In the genomic region with DNA sequence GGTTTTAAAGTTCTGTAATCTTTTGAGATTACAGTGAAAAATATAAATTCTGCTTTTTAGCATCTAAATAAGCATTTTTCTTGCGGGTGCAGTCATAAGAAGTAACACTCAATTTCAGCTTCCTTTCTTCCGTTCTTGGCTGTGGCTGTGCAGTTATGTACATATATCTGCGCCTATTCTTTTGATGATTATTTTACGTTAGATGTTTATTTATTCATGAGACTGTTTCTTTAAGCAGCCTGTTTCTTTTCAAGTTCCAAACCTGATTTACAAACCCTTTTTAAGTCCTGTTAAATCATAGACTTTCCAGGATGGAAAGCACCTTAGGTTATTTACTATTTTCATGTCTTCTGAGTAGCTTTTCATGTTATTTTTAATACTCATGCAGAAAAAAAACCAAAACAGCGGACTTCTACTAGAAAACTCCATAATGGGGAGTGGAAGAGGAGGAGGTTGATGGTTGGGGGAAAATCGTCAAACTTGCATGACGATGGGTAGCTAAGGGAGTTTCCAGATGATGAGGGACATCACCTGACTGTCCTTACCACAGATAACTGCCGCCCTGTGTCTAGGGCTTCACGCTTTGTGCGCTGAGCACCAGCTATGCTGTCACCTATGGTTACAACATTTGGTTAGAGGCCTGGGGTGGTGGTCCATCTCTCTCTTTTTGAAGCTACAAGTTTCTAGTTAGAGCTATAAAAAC, we compare ENCODE assay signal across 8 cellular contexts. TPM values are rescaled to one million over a fixed set of nuclear protein-coding genes. Genes with fewer than 3 reads are reported as not detected.
A peak's percentile ranks its signal among the peaks of the same experiment; 100 is the strongest.
DNase-seq lines count a peak whose midpoint lies in the region; ATAC-seq and TF ChIP-seq lines count a peak whose summit lies in the region.

No MANE protein-coding gene starts in this region.

- H3K27me3 ChIP-seq in suprapubic skin, result no peaks in the 10 kb centered on the region

- peak overlapping the region; percentile 91 for H3K27ac Mint-ChIP-seq in activated naive CD8-positive, alpha-beta T cell treated with anti-CD3 and anti-CD28 coated beads, Interleukin-2, amount 10 ng/mL, durations not matched to agents 7 days and 5 days
- peak overlapping the region; percentile 84 for H3K27ac Mint-ChIP-seq in stimulated activated naive CD8-positive, alpha-beta T cell treated with anti-CD3 and anti-CD28 coated beads, Interleukin-15, Interleukin-2, amounts not matched to agents 100 ng/mL and 50 ng/mL, for 24 hours

- no peaks in the 10 kb centered on the region for H3K9me3 ChIP-seq in suprapubic skin

- H3K27ac ChIP-seq in suprapubic skin, result no peak overlapping the region

- peak; percentile 44 for DNase-seq in CD1c-positive myeloid dendritic cell (ENCODE audit: extremely low spot score)
- peak; percentile 99 for DNase-seq in NAMALWA (ENCODE audit: low spot score)
- DNase-seq in activated naive CD8-positive, alpha-beta T cell treated with anti-CD3 and anti-CD28 coated beads, Interleukin-2, amount 10 ng/mL, durations not matched to agents 7 days and 5 days, result no peak
- DNase-seq in suprapubic skin (ENCODE audit: low spot score in 2 of 2), result no peak
- no peak for DNase-seq in HK-2 (ENCODE audit: unreplicated experiment)

- peaks cover 49% of the 10 kb centered on the region for H3K4me1 ChIP-seq in suprapubic skin

- H3K27me3 Mint-ChIP-seq in activated naive CD8-positive, alpha-beta T cell treated with anti-CD3 and anti-CD28 coated beads, Interleukin-2, amount 10 ng/mL, durations not matched to agents 7 days and 5 days, result no peaks in the 10 kb centered on the region
- H3K27me3 Mint-ChIP-seq in stimulated activated naive CD8-positive, alpha-beta T cell treated with anti-CD3 and anti-CD28 coated beads, Interleukin-15, Interleukin-2, amounts not matched to agents 100 ng/mL and 50 ng/mL, for 24 hours, result no peaks in the 10 kb centered on the region

- H3K4me3 Mint-ChIP-seq in activated naive CD8-positive, alpha-beta T cell treated with anti-CD3 and anti-CD28 coated beads, Interleukin-2, amount 10 ng/mL, durations not matched to agents 7 days and 5 days, result peak overlapping the region; percentile 97
- H3K4me3 Mint-ChIP-seq in stimulated activated naive CD8-positive, alpha-beta T cell treated with anti-CD3 and anti-CD28 coated beads, Interleukin-15, Interleukin-2, amounts not matched to agents 100 ng/mL and 50 ng/mL, for 24 hours, result peak overlapping the region; percentile 100

- no peak overlapping the region for H3K4me3 ChIP-seq in suprapubic skin

- ATAC-seq in GM21423 (IDR thresholded peaks at IDR 0.05; ENCODE audit: unreplicated experiment) (peak; percentile 84), SK-N-SH treated with all-trans-retinoic acid at 6 μM for 48 hours (no peak)
- ATAC-seq in activated naive CD8-positive, alpha-beta T cell treated with anti-CD3 and anti-CD28 coated beads, Interleukin-2, amount 10 ng/mL, durations not matched to agents 7 days and 5 days (ENCODE audit: low read depth), result peak; percentile 69

- TF ChIP-seq CTCF in suprapubic skin (IDR thresholded peaks at IDR 0.05), result no peak

- no peaks in the 10 kb centered on the region for H3K36me3 ChIP-seq in suprapubic skin

- TF ChIP-seq EP300 in suprapubic skin (IDR thresholded peaks at IDR 0.05), result no peak

- H3K36me3 Mint-ChIP-seq in activated naive CD8-positive, alpha-beta T cell treated with anti-CD3 and anti-CD28 coated beads, Interleukin-2, amount 10 ng/mL, durations not matched to agents 7 days and 5 days, result peaks cover 12% of the 10 kb centered on the region
- peaks cover 30% of the 10 kb centered on the region for H3K36me3 Mint-ChIP-seq in stimulated activated naive CD8-positive, alpha-beta T cell treated with anti-CD3 and anti-CD28 coated beads, Interleukin-15, Interleukin-2, amounts not matched to agents 100 ng/mL and 50 ng/mL, for 24 hours (ENCODE audit: low read depth)

- H3K9me3 Mint-ChIP-seq in activated naive CD8-positive, alpha-beta T cell treated with anti-CD3 and anti-CD28 coated beads, Interleukin-2, amount 10 ng/mL, durations not matched to agents 7 days and 5 days, result no peaks in the 10 kb centered on the region
- peaks cover 4% of the 10 kb centered on the region for H3K9me3 Mint-ChIP-seq in stimulated activated naive CD8-positive, alpha-beta T cell treated with anti-CD3 and anti-CD28 coated beads, Interleukin-15, Interleukin-2, amounts not matched to agents 100 ng/mL and 50 ng/mL, for 24 hours

- POLR2A ChIA-PET in activated naive CD8-positive, alpha-beta T cell treated with anti-CD3 and anti-CD28 coated beads, Interleukin-2, amount 10 ng/mL, durations not matched to agents 7 days and 5 days (lab: Charles Lee), result interaction anchor here (0.6 to 3.1 kb wide), 7 partner anchors 17 to 158 kb away, joined by 3 to 19 read pairs (median 4); no protein-coding TSS in a partner anchor

- peaks cover 41% of the 10 kb centered on the region for H3K4me1 Mint-ChIP-seq in activated naive CD8-positive, alpha-beta T cell treated with anti-CD3 and anti-CD28 coated beads, Interleukin-2, amount 10 ng/mL, durations not matched to agents 7 days and 5 days
- peaks cover 79% of the 10 kb centered on the region for H3K4me1 Mint-ChIP-seq in stimulated activated naive CD8-positive, alpha-beta T cell treated with anti-CD3 and anti-CD28 coated beads, Interleukin-15, Interleukin-2, amounts not matched to agents 100 ng/mL and 50 ng/mL, for 24 hours (ENCODE audit: low read depth)

- 62% methylated on average over 10 of the region's 10 CpGs for WGBS in suprapubic skin

- no peak for TF ChIP-seq POLR2A in suprapubic skin (IDR thresholded peaks at IDR 0.05)

TF ChIP-seq in SK-N-SH treated with all-trans-retinoic acid at 6 μM for 48 hours, 23 proteins besides CTCF, POLR2A, EP300 and RAD21:
- TF ChIP-seq, protein P1, sequence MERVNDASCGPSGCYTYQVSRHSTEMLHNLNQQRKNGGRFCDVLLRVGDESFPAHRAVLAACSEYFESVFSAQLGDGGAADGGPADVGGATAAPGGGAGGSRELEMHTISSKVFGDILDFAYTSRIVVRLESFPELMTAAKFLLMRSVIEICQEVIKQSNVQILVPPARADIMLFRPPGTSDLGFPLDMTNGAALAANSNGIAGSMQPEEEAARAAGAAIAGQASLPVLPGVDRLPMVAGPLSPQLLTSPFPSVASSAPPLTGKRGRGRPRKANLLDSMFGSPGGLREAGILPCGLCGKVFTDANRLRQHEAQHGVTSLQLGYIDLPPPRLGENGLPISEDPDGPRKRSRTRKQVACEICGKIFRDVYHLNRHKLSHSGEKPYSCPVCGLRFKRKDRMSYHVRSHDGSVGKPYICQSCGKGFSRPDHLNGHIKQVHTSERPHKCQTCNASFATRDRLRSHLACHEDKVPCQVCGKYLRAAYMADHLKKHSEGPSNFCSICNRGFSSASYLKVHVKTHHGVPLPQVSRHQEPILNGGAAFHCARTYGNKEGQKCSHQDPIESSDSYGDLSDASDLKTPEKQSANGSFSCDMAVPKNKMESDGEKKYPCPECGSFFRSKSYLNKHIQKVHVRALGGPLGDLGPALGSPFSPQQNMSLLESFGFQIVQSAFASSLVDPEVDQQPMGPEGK (CRISPR knock-in tag; IDR thresholded peaks at IDR 0.05; ENCODE audit: borderline replicate concordance), result no peak
- TF ChIP-seq, protein P2, sequence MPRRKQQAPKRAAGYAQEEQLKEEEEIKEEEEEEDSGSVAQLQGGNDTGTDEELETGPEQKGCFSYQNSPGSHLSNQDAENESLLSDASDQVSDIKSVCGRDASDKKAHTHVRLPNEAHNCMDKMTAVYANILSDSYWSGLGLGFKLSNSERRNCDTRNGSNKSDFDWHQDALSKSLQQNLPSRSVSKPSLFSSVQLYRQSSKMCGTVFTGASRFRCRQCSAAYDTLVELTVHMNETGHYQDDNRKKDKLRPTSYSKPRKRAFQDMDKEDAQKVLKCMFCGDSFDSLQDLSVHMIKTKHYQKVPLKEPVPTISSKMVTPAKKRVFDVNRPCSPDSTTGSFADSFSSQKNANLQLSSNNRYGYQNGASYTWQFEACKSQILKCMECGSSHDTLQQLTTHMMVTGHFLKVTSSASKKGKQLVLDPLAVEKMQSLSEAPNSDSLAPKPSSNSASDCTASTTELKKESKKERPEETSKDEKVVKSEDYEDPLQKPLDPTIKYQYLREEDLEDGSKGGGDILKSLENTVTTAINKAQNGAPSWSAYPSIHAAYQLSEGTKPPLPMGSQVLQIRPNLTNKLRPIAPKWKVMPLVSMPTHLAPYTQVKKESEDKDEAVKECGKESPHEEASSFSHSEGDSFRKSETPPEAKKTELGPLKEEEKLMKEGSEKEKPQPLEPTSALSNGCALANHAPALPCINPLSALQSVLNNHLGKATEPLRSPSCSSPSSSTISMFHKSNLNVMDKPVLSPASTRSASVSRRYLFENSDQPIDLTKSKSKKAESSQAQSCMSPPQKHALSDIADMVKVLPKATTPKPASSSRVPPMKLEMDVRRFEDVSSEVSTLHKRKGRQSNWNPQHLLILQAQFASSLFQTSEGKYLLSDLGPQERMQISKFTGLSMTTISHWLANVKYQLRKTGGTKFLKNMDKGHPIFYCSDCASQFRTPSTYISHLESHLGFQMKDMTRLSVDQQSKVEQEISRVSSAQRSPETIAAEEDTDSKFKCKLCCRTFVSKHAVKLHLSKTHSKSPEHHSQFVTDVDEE (CRISPR knock-in tag; IDR thresholded peaks at IDR 0.05), result no peak
- no peak for TF ChIP-seq ESRRG (CRISPR knock-in tag; IDR thresholded peaks at IDR 0.05)
- TF ChIP-seq ZFP3 (CRISPR knock-in tag; IDR thresholded peaks at IDR 0.05), result no peak
- no peak for TF ChIP-seq ISL1 (CRISPR knock-in tag; IDR thresholded peaks at IDR 0.05)
- no peak for TF ChIP-seq ARNTL (CRISPR knock-in tag; IDR thresholded peaks at IDR 0.05; ENCODE audit: borderline replicate concordance, low read depth)
- TF ChIP-seq RARB (CRISPR knock-in tag; IDR thresholded peaks at IDR 0.05), result no peak
- no peak for TF ChIP-seq CSDC2 (CRISPR knock-in tag; IDR thresholded peaks at IDR 0.05)
- no peak for TF ChIP-seq ZNF8 (CRISPR knock-in tag; IDR thresholded peaks at IDR 0.05)

RNA-seq across cellular contexts. Expression of a gene that starts 2.6 kb away (rescaled TPM):
- 10 to 100 TPM; 75.2 to 79.8 TPM for total RNA-seq in activated naive CD8-positive, alpha-beta T cell treated with anti-CD3 and anti-CD28 coated beads, Interleukin-2, amount 10 ng/mL, durations not matched to agents 7 days and 5 days
- 10 to 100 TPM; 54.4 to 99.1 (median 63.1) TPM for total RNA-seq in suprapubic skin

Comparison
In these comparisons a context has a peak if more than half of its experiments do, and no peak if none do; other contexts are left out.
1. DNase-seq: peak in CD1c-positive myeloid dendritic cell (single experiment) and NAMALWA (single experiment); none in activated naive CD8-positive, alpha-beta T cell treated with anti-CD3 and anti-CD28 coated beads, Interleukin-2, amount 10 ng/mL, durations not matched to agents 7 days and 5 days (single experiment), suprapubic skin (0 of 2) and HK-2 (single experiment).